Comparison of ENCODE assay signal across 18 cellular contexts in the genomic region with DNA sequence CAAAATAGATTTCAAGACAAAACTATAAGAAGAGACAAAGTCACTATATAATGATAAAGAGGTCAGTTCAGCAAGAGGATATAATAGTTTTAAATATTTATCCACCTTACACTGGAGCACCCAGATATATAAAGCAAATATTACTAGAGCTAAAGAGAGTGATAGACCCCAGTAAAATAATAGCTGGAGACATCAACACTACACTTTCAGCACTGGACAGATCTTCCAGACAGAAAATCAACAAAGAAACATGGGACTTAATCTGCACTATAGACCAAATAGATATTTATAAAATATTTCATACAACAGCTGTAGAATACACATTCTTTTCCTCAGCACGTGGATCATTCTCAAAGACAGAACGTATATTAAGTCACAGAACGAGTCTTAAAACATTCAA.
DNase-seq lines count a peak whose midpoint lies in the region; ATAC-seq, FAIRE-seq and TF ChIP-seq lines count a peak whose summit lies in the region.
"Had no signal": no experiment of that assay in that cellular context is flagged by ENCODE, and none has a peak within 500 bp of the region (broad histone marks: within the 10 kb centered on the region; RNA-seq: fewer than 3 reads in every experiment).

No MANE protein-coding gene starts in this region.

- H3K27ac ChIP-seq in liver (ENCODE audit: low read depth in 1 of 2, low read length in 2 of 2) (no peak overlapping the region), HepG2 (ENCODE audit: extremely low read length, insufficient read depth, low read length) (no peak overlapping the region), PC-3 (ENCODE audit: low read length) (peak overlapping the region; percentile 79), epithelial cell of prostate (peak overlapping the region; percentile 70), ascending aorta (no peak overlapping the region)
- H3K27ac ChIP-seq: BLaER1 treated with 17β-estradiol and CSF1 and Interleukin-3, amounts not matched to agents 10 nM and 100 nM; HL-60 had no signal

- no peak for TF ChIP-seq RAD21 in liver (IDR thresholded peaks at IDR 0.05)
- no peak for TF ChIP-seq RAD21 in HepG2 (CRISPR knock-in tag; IDR thresholded peaks at IDR 0.05)

- H3K4me1 Mint-ChIP-seq in mesothelial cell of epicardium = peaks cover 8% of the 10 kb centered on the region
- H3K4me1 Mint-ChIP-seq in activated CD4-positive, alpha-beta T cell treated with anti-CD3 and anti-CD28 coated beads, Interleukin-2, amount 10 ng/mL, durations not matched to agents 24 days and 14 days = no peaks in the 10 kb centered on the region

- H2AFZ ChIP-seq in HepG2 (ENCODE audit: low read length) (no peak overlapping the region), PC-3 (ENCODE audit: low read length) (no peak overlapping the region)

- H3K4me3 ChIP-seq in liver (ENCODE audit: low read depth in 1 of 3, low read length in 3 of 3) = no peak overlapping the region
- no peak overlapping the region for H3K4me3 ChIP-seq in HepG2 (replicated peaks in 1 of 3; ENCODE audit: insufficient read depth in 1 of 3, low read depth in 2 of 3, low read length in 3 of 3)
- H3K4me3 ChIP-seq in PC-3 (ENCODE audit: low read length) = no peak overlapping the region
- H3K4me3 ChIP-seq in ascending aorta = no peak overlapping the region
- H3K4me3 ChIP-seq: BLaER1 treated with 17β-estradiol and CSF1 and Interleukin-3, amounts not matched to agents 10 nM and 100 nM; GM12878; HAP-1 had no signal

- no peaks in the 10 kb centered on the region for H4K20me1 ChIP-seq in HepG2 (ENCODE audit: insufficient read depth, low read length)
- no peaks in the 10 kb centered on the region for H4K20me1 ChIP-seq in PC-3 (ENCODE audit: low read length)

- no peak overlapping the region for H3K4me3 Mint-ChIP-seq in mesothelial cell of epicardium
- H3K4me3 Mint-ChIP-seq in activated CD4-positive, alpha-beta T cell treated with anti-CD3 and anti-CD28 coated beads, Interleukin-2, amount 10 ng/mL, durations not matched to agents 24 days and 14 days = no peak overlapping the region
- H3K4me3 Mint-ChIP-seq: B cell; CD8-positive, alpha-beta T cell; HFFc6 had no signal

- ATAC-seq in HepG2 (no peak), PC-3 (no peak)
- ATAC-seq: CD8-positive, alpha-beta T cell; GM12878 had no signal

- H3K4me2 ChIP-seq in HepG2 (ENCODE audit: low read depth, low read length) (no peak overlapping the region), PC-3 (ENCODE audit: low read length) (peak overlapping the region; percentile 55)
- H3K4me2 ChIP-seq: BLaER1 treated with 17β-estradiol and CSF1 and Interleukin-3, amounts not matched to agents 10 nM and 100 nM had no signal

- TF ChIP-seq CTCF in liver (IDR thresholded peaks at IDR 0.05; ENCODE audit: low read depth, low read length, missing input control) = no peak
- TF ChIP-seq CTCF in HepG2 (CRISPR knock-in tag; IDR thresholded peaks at IDR 0.05) = no peak
- TF ChIP-seq CTCF in PC-3 (conservative IDR thresholded peaks at IDR 0.05; ENCODE audit: low read depth, low read length) = no peak
- TF ChIP-seq CTCF in ascending aorta (IDR thresholded peaks at IDR 0.05) = no peak
- no peak for TF ChIP-seq CTCF in mesothelial cell of epicardium (IDR thresholded peaks at IDR 0.05; ENCODE audit: unreplicated experiment)

- TF ChIP-seq POLR2A in HepG2 (IDR thresholded peaks at IDR 0.05; ENCODE audit: insufficient read depth in 1 of 2, low read depth in 2 of 2, low read length in 2 of 2) = no peak

- no peak overlapping the region for H3K9ac ChIP-seq in liver (ENCODE audit: low read depth in 1 of 2, low read length in 2 of 2)
- no peak overlapping the region for H3K9ac ChIP-seq in HepG2 (ENCODE audit: insufficient read depth, low read depth, low read length)
- H3K9ac ChIP-seq in PC-3 (ENCODE audit: low read length) = no peak overlapping the region
- H3K9ac ChIP-seq: BLaER1 treated with 17β-estradiol and CSF1 and Interleukin-3, amounts not matched to agents 10 nM and 100 nM had no signal

- no peaks in the 10 kb centered on the region for H3K9me2 ChIP-seq in PC-3 (replicated peaks; ENCODE audit: low read length)

- POLR2A ChIA-PET in HepG2 (lab: Yijun Ruan, JAX) = no interaction called here
- POLR2A ChIA-PET in PC-3 (lab: Charles Lee; ENCODE audit: unreplicated experiment) = no interaction called here

- DNase-seq in HepG2 (ENCODE audit: low spot score) (no peak), PC-3 (no peak), epithelial cell of prostate (ENCODE audit: low read depth, low spot score) (no peak), ascending aorta (ENCODE audit: low spot score in 2 of 2) (no peak), mesothelial cell of epicardium (ENCODE audit: low spot score in 2 of 2, unreplicated experiment in 2 of 2) (no peak)
- DNase-seq in activated CD4-positive, alpha-beta T cell treated with anti-CD3 and anti-CD28 coated beads, Interleukin-2, amount 10 ng/mL, durations not matched to agents 24 days and 14 days = no peak
- DNase-seq: 8988T; Calu3; CD8-positive, alpha-beta T cell; DMS79 treated with DMSO at 0.1 percent for 48 hours; HFFc6; IMR-90 had no signal

- H3K9me3 ChIP-seq in liver (ENCODE audit: control insufficient read depth in 4 of 4, low read length in 3 of 4) (no peaks in the 10 kb centered on the region), HepG2 (ENCODE audit: low read length) (no peaks in the 10 kb centered on the region), PC-3 (ENCODE audit: low read length) (no peaks in the 10 kb centered on the region), ascending aorta (no peaks in the 10 kb centered on the region)

- peaks cover 25% of the 10 kb centered on the region for H3K36me3 Mint-ChIP-seq in mesothelial cell of epicardium
- H3K36me3 Mint-ChIP-seq in activated CD4-positive, alpha-beta T cell treated with anti-CD3 and anti-CD28 coated beads, Interleukin-2, amount 10 ng/mL, durations not matched to agents 24 days and 14 days (ENCODE audit: low read depth) = no peaks in the 10 kb centered on the region

- CTCF ChIA-PET in HepG2 (lab: Yijun Ruan, JAX; ENCODE audit: low intra/inter-chr PET ratio, low total read pairs) = no interaction called here
- CTCF ChIA-PET in PC-3 (lab: Charles Lee) = interaction anchor here (0.6 kb wide), 1 partner anchor 17 kb away, joined by 11 read pairs; no protein-coding TSS in a partner anchor

- H3K27me3 ChIP-seq in liver (ENCODE audit: control insufficient read depth in 4 of 4, insufficient read depth in 4 of 4, low read length in 3 of 4) (no peaks in the 10 kb centered on the region), HepG2 (ENCODE audit: control insufficient read depth in 1 of 2, insufficient read depth in 2 of 2, low read length in 2 of 2) (no peaks in the 10 kb centered on the region), PC-3 (ENCODE audit: low read length) (no peaks in the 10 kb centered on the region), ascending aorta (no peaks in the 10 kb centered on the region)
- H3K27me3 ChIP-seq: BLaER1 treated with 17β-estradiol and CSF1 and Interleukin-3, amounts not matched to agents 10 nM and 100 nM had no signal

- TF ChIP-seq EP300 in HepG2 (IDR thresholded peaks at IDR 0.05; ENCODE audit: low read depth in 2 of 2, low read length in 2 of 2) (no peak), HepG2 (CRISPR knock-in tag; IDR thresholded peaks at IDR 0.05; ENCODE audit: borderline replicate concordance) (no peak)

- BruUV-seq in HepG2 (replicated peaks; lab: Mats Ljungman, UMichigan) = no TSS peak
- no TSS peak for BruUV-seq in PC-3 (replicated peaks; lab: Mats Ljungman, UMichigan)

- 96% methylated on average over 3 of the region's 3 CpGs for WGBS in liver
- WGBS in HepG2 (ENCODE audit: low lambda C conversion rate) = 61% methylated on average over 3 of the region's 3 CpGs

- in situ Hi-C loops in HepG2 (cut with HindIII; ENCODE audit: extremely low pct_ligation_motif_present, low pct_unique_long_range_greater_than_20kb) = no loop called here

- H3K27ac Mint-ChIP-seq in mesothelial cell of epicardium = no peak overlapping the region
- H3K27ac Mint-ChIP-seq in activated CD4-positive, alpha-beta T cell treated with anti-CD3 and anti-CD28 coated beads, Interleukin-2, amount 10 ng/mL, durations not matched to agents 24 days and 14 days = no peak overlapping the region
- H3K27ac Mint-ChIP-seq: B cell; CD8-positive, alpha-beta T cell had no signal

- H3K36me3 ChIP-seq in liver (ENCODE audit: control insufficient read depth in 4 of 4, insufficient read depth in 3 of 4, low read depth in 1 of 4, low read length in 3 of 4) (no peaks in the 10 kb centered on the region), HepG2 (replicated peaks in 1 of 2; ENCODE audit: control insufficient read depth in 1 of 2, insufficient read depth in 2 of 2, low read length in 2 of 2) (no peaks in the 10 kb centered on the region), PC-3 (ENCODE audit: low read depth, low read length) (no peaks in the 10 kb centered on the region), ascending aorta (no peaks in the 10 kb centered on the region)
- H3K36me3 ChIP-seq: HAP-1 had no signal

- peaks cover 39% of the 10 kb centered on the region for H3K9me3 Mint-ChIP-seq in mesothelial cell of epicardium
- H3K9me3 Mint-ChIP-seq in activated CD4-positive, alpha-beta T cell treated with anti-CD3 and anti-CD28 coated beads, Interleukin-2, amount 10 ng/mL, durations not matched to agents 24 days and 14 days = peaks cover 18% of the 10 kb centered on the region
- H3K9me3 Mint-ChIP-seq: HFFc6 had no signal

- H3K4me1 ChIP-seq in liver (ENCODE audit: control insufficient read depth in 4 of 4, insufficient read depth in 4 of 4, low read length in 3 of 4) = peaks cover 0 to 14% (median 8%) of the 10 kb centered on the region in 4 donors
- H3K4me1 ChIP-seq in HepG2 (ENCODE audit: insufficient read depth, low read length) = peaks cover 17% of the 10 kb centered on the region
- H3K4me1 ChIP-seq in PC-3 (ENCODE audit: insufficient read depth, low read length) = peaks cover 33% of the 10 kb centered on the region
- peaks cover 2 to 13% of the 10 kb centered on the region in 2 donors for H3K4me1 ChIP-seq in ascending aorta
- H3K4me1 ChIP-seq: HAP-1 had no signal

- intact Hi-C loops in HepG2 (cut with micrococcal nuclease; ENCODE audit: unreplicated experiment) = no loop called here
- intact Hi-C loops in PC-3 (cut with micrococcal nuclease) = no loop called here
- intact Hi-C loops in ascending aorta (cut with DNase I) = no loop called here
- intact Hi-C loops in activated CD4-positive, alpha-beta T cell treated with anti-CD3 and anti-CD28 coated beads, Interleukin-2, amount 10 ng/mL, durations not matched to agents 24 days and 14 days (cut with micrococcal nuclease) = no loop called here

- no peaks in the 10 kb centered on the region for H3K27me3 Mint-ChIP-seq in mesothelial cell of epicardium (ENCODE audit: low read depth)
- no peaks in the 10 kb centered on the region for H3K27me3 Mint-ChIP-seq in activated CD4-positive, alpha-beta T cell treated with anti-CD3 and anti-CD28 coated beads, Interleukin-2, amount 10 ng/mL, durations not matched to agents 24 days and 14 days
- H3K27me3 Mint-ChIP-seq: B cell had no signal

- no peaks in the 10 kb centered on the region for H3K79me2 ChIP-seq in HepG2 (ENCODE audit: insufficient read depth, low read length)
- H3K79me2 ChIP-seq in PC-3 (ENCODE audit: low read length) = peaks cover 25% of the 10 kb centered on the region

- peaks cover 7% of the 10 kb centered on the region for H3F3A ChIP-seq in PC-3 (ENCODE audit: low read length, unreplicated experiment)

- no peak for FAIRE-seq in HepG2 (lab: Jason Lieb, UNC)
- FAIRE-seq: GM12878 had no signal

TF ChIP-seq in liver, 16 proteins besides CTCF, POLR2A, EP300 and RAD21 (continues in another document):
- no peak for TF ChIP-seq HNF4A (conservative IDR thresholded peaks at IDR 0.05)

Comparison
In these comparisons a context has a peak if more than half of its experiments do, and no peak if none do; other contexts are left out.
1. H3K27ac ChIP-seq: peak in PC-3 (single experiment) and epithelial cell of prostate (single experiment); none in liver (0 of 2), HepG2 (single experiment) and ascending aorta (0 of 2).